7 cellular contexts compared by ENCODE assay signal in genomic region chr17:57422574-57423164, GRCh38.
DNase-seq lines count a peak whose midpoint lies in the region; ATAC-seq, FAIRE-seq and TF ChIP-seq lines count a peak whose summit lies in the region.

No MANE protein-coding gene starts in this region.

- H3K27ac ChIP-seq in Panc1 (ENCODE audit: low read length) = no peak overlapping the region

- TF ChIP-seq CTCF in Panc1 (IDR thresholded peaks at IDR 0.05) = no peak

- intact Hi-C loops in Panc1 (cut with micrococcal nuclease; ENCODE audit: unreplicated experiment) = no loop called here

- H3K27me3 ChIP-seq in Panc1 (ENCODE audit: control insufficient read depth, insufficient read depth, low read length) = no peaks in the 10 kb centered on the region

- H3K9me3 ChIP-seq in Panc1 (ENCODE audit: control insufficient read depth, insufficient read depth, low read depth, low read length) = no peaks in the 10 kb centered on the region

- ATAC-seq in GM18873 (IDR thresholded peaks at IDR 0.05; ENCODE audit: low FRiP score, unreplicated experiment) (peak; percentile 73), HG02798 (IDR thresholded peaks at IDR 0.05; ENCODE audit: poor library complexity, unreplicated experiment) (peak; percentile 79), Panc1 (no peak)

- DNase-seq in Panc1 (ENCODE audit: low read depth, low spot score) (peak; percentile 45), myocyte (ENCODE audit: low read depth) (peak; percentile 92), DMS 273 (lab: John Stamatoyannopoulos, UW; ENCODE audit: unreplicated experiment) (no peak), HTR-8/SVneo (ENCODE audit: insufficient read length, low spot score) (no peak)
- DNase-seq in stimulated activated CD4-positive, alpha-beta T cell treated with anti-CD3 and anti-CD28 coated beads, Interleukin-2, amount 100 ng/mL, for 24 hours = no peak

- H3K36me3 ChIP-seq in Panc1 (ENCODE audit: control insufficient read depth, insufficient read depth, low read length) = no peaks in the 10 kb centered on the region

- CTCF ChIA-PET in Panc1 (lab: Charles Lee) = no interaction called here

- POLR2A ChIA-PET in Panc1 (lab: Charles Lee) = no interaction called here

- H3K4me1 ChIP-seq in Panc1 (ENCODE audit: control insufficient read depth, insufficient read depth, low read length) = no peaks in the 10 kb centered on the region

- BruUV-seq in Panc1 (replicated peaks; lab: Mats Ljungman, UMichigan) = no TSS peak

- in situ Hi-C loops in Panc1 (cut with HindIII; ENCODE audit: low pct_unique_long_range_greater_than_20kb, low sequenced_read_pairs) = no loop called here

- H3K4me3 ChIP-seq in Panc1 (ENCODE audit: low read depth in 2 of 2, low read length in 2 of 2) = no peak overlapping the region

- no peak for FAIRE-seq in HTR-8/SVneo (lab: Jason Lieb, UNC)

Comparison
In these comparisons a context has a peak if more than half of its experiments do, and no peak if none do; other contexts are left out.
1. DNase-seq: peak in Panc1 (single experiment) and myocyte (single experiment); none in DMS 273 (single experiment), HTR-8/SVneo (single experiment) and stimulated activated CD4-positive, alpha-beta T cell treated with anti-CD3 and anti-CD28 coated beads, Interleukin-2, amount 100 ng/mL, for 24 hours (0 of 2).